9 cellular contexts compared by ENCODE assay signal in genomic region chr9:21070171-21070571, GRCh38. TPM values are rescaled to one million over a fixed set of nuclear protein-coding genes. Genes with fewer than 3 reads are reported as not detected.
DNase-seq lines count a peak whose midpoint lies in the region; ATAC-seq and TF ChIP-seq lines count a peak whose summit lies in the region.
"Had no signal": no experiment of that assay in that cellular context is flagged by ENCODE, and none has a peak within 500 bp of the region (broad histone marks: within the 10 kb centered on the region; RNA-seq: fewer than 3 reads in every experiment).

No MANE protein-coding gene starts in this region.

- H3K27me3 Mint-ChIP-seq in Calu3 (ENCODE audit: unreplicated experiment) (no peaks in the 10 kb centered on the region), osteocyte (ENCODE audit: unreplicated experiment) (no peaks in the 10 kb centered on the region)
- peaks cover 2% of the 10 kb centered on the region for H3K27me3 Mint-ChIP-seq in activated CD8-positive, alpha-beta T cell treated with anti-CD3 and anti-CD28 coated beads for 36 hours

- no TSS peak for BruUV-seq in Calu3 (replicated peaks; lab: Mats Ljungman, UMichigan)
- no TSS peak for BruUV-seq in Panc1 (replicated peaks; lab: Mats Ljungman, UMichigan)

- H3K4me3 Mint-ChIP-seq in Calu3 (ENCODE audit: low read depth, unreplicated experiment) (no peak overlapping the region), osteocyte (ENCODE audit: unreplicated experiment) (peak overlapping the region; percentile 34)
- no peak overlapping the region for H3K4me3 Mint-ChIP-seq in activated CD8-positive, alpha-beta T cell treated with anti-CD3 and anti-CD28 coated beads for 36 hours

- no peaks in the 10 kb centered on the region for H3K36me3 Mint-ChIP-seq in Calu3 (ENCODE audit: insufficient read depth, unreplicated experiment)
- peaks cover 1% of the 10 kb centered on the region for H3K36me3 Mint-ChIP-seq in osteocyte (ENCODE audit: unreplicated experiment)
- H3K36me3 Mint-ChIP-seq in activated CD8-positive, alpha-beta T cell treated with anti-CD3 and anti-CD28 coated beads for 36 hours (ENCODE audit: low read depth): no peaks in the 10 kb centered on the region

- no peaks in the 10 kb centered on the region for H3K36me3 ChIP-seq in Panc1 (ENCODE audit: control insufficient read depth, insufficient read depth, low read length)

- H3K4me1 ChIP-seq in Panc1 (ENCODE audit: control insufficient read depth, insufficient read depth, low read length): no peaks in the 10 kb centered on the region

- H3K4me3 ChIP-seq in Panc1 (ENCODE audit: low read depth in 2 of 2, low read length in 2 of 2) (no peak overlapping the region), fibroblast of the aortic adventitia (ENCODE audit: low read depth, low read length) (peak overlapping the region; percentile 9)

- H3K9me3 ChIP-seq in Panc1 (ENCODE audit: control insufficient read depth, insufficient read depth, low read depth, low read length): no peaks in the 10 kb centered on the region

- in situ Hi-C loops in Panc1 (cut with HindIII; ENCODE audit: low pct_unique_long_range_greater_than_20kb, low sequenced_read_pairs): no loop called here

- TF ChIP-seq CTCF in Calu3 (IDR thresholded peaks at IDR 0.05; ENCODE audit: unreplicated experiment) (no peak), Panc1 (IDR thresholded peaks at IDR 0.05) (no peak), fibroblast of the aortic adventitia (IDR thresholded peaks at IDR 0.05; ENCODE audit: insufficient read depth, low read length) (peak; percentile 52), osteocyte (IDR thresholded peaks at IDR 0.05) (peak; percentile 44)
- TF ChIP-seq CTCF in activated CD8-positive, alpha-beta T cell treated with anti-CD3 and anti-CD28 coated beads for 36 hours (IDR thresholded peaks at IDR 0.05): no peak

- CTCF ChIA-PET in Calu3 (lab: Charles Lee) (interaction anchor here (0.6 to 1.5 kb wide), 2 partner anchors 9 to 473 kb away, joined by 3 to 6 read pairs; no protein-coding TSS in a partner anchor), Panc1 (lab: Charles Lee) (no interaction called here)
- CTCF ChIA-PET in activated CD8-positive, alpha-beta T cell treated with anti-CD3 and anti-CD28 coated beads for 36 hours (lab: Charles Lee): interaction anchor here (0.6 kb wide), 1 partner anchor 11 kb away, joined by 3 read pairs; no protein-coding TSS in a partner anchor

- no peaks in the 10 kb centered on the region for H3K27me3 ChIP-seq in Panc1 (ENCODE audit: control insufficient read depth, insufficient read depth, low read length)

- H3K27ac ChIP-seq in Panc1 (ENCODE audit: low read length): no peak overlapping the region

- H3K9me3 Mint-ChIP-seq in Calu3 (ENCODE audit: low read depth, unreplicated experiment): no peaks in the 10 kb centered on the region
- H3K9me3 Mint-ChIP-seq in osteocyte (ENCODE audit: unreplicated experiment): no peaks in the 10 kb centered on the region
- H3K9me3 Mint-ChIP-seq in activated CD8-positive, alpha-beta T cell treated with anti-CD3 and anti-CD28 coated beads for 36 hours: no peaks in the 10 kb centered on the region

- H3K27ac Mint-ChIP-seq in Calu3 (ENCODE audit: unreplicated experiment) (no peak overlapping the region), osteocyte (ENCODE audit: unreplicated experiment) (peak overlapping the region; percentile 83)
- H3K27ac Mint-ChIP-seq in activated CD8-positive, alpha-beta T cell treated with anti-CD3 and anti-CD28 coated beads for 36 hours: no peak overlapping the region

- intact Hi-C loops in Calu3 (cut with micrococcal nuclease; ENCODE audit: unreplicated experiment) (loop anchor here (10.0 kb wide), 1 partner anchor 45 kb away; no protein-coding TSS in a partner anchor), Panc1 (cut with micrococcal nuclease; ENCODE audit: unreplicated experiment) (no loop called here)
- intact Hi-C loops in activated CD8-positive, alpha-beta T cell treated with anti-CD3 and anti-CD28 coated beads for 36 hours (cut with micrococcal nuclease): no loop called here

- POLR2A ChIA-PET in Panc1 (lab: Charles Lee): no interaction called here
- POLR2A ChIA-PET in activated CD8-positive, alpha-beta T cell treated with anti-CD3 and anti-CD28 coated beads for 36 hours (lab: Charles Lee): no interaction called here

- H3K4me1 Mint-ChIP-seq in Calu3 (ENCODE audit: low read depth, unreplicated experiment) (no peaks in the 10 kb centered on the region), osteocyte (ENCODE audit: unreplicated experiment) (peaks cover 25% of the 10 kb centered on the region)
- H3K4me1 Mint-ChIP-seq in activated CD8-positive, alpha-beta T cell treated with anti-CD3 and anti-CD28 coated beads for 36 hours (ENCODE audit: low read depth): no peaks in the 10 kb centered on the region

- peak; percentile 6 for DNase-seq in Calu3
- peak; percentile 0 for DNase-seq in Panc1 (ENCODE audit: low read depth, low spot score)
- peak; percentile 99 for DNase-seq in fibroblast of the aortic adventitia (ENCODE audit: low read depth)
- no peak for DNase-seq in osteocyte (ENCODE audit: extremely low spot score, unreplicated experiment)
- DNase-seq in GM19238 (ENCODE audit: insufficient read length, low spot score): no peak
- no peak for DNase-seq in activated CD8-positive, alpha-beta T cell treated with anti-CD3 and anti-CD28 coated beads for 36 hours
- DNase-seq: stimulated activated CD4-positive, alpha-beta T cell treated with anti-CD3 and anti-CD28 coated beads, Interleukin-4, amount 100 ng/mL, for 24 hours had no signal

- ATAC-seq in Panc1: 0 out of 2 replicates have a peak, but pooled peaks have one; percentile 63
- no peak for ATAC-seq in GM19452 (IDR thresholded peaks at IDR 0.05; ENCODE audit: unreplicated experiment)
- ATAC-seq in activated CD8-positive, alpha-beta T cell treated with anti-CD3 and anti-CD28 coated beads for 36 hours: no peak
- no peak for ATAC-seq in GM21737 (IDR thresholded peaks at IDR 0.05; ENCODE audit: unreplicated experiment)

RNA-seq across cellular contexts. Expression of gene IFNB1, which starts 7.6 kb away (rescaled TPM):
- total RNA-seq in Calu3 (2022) (0.42 and 0.61 TPM in 2 replicates), Panc1 (2021; ENCODE audit: unreplicated experiment) (not detected), fibroblast of the aortic adventitia (ENCODE audit: low replicate concordance) (not detected in 2 replicates), osteocyte (not detected in 2 replicates)
- polyA plus RNA-seq in Panc1 (2012; ENCODE audit: insufficient read length): not detected
- 1 to 10 TPM in 1 of 2 experiments, under 1 TPM in 1; 0.87 to 1.1 TPM for total RNA-seq in activated CD8-positive, alpha-beta T cell treated with anti-CD3 and anti-CD28 coated beads for 36 hours

RNA-seq across cellular contexts. Expression of gene HACD4, which starts 38.7 kb away (rescaled TPM):
- 0.07 and 0.10 TPM in 2 replicates for total RNA-seq in Calu3 (2022)
- 0.13 TPM for total RNA-seq in Panc1 (2021; ENCODE audit: unreplicated experiment)
- 0.04 TPM for polyA plus RNA-seq in Panc1 (2012; ENCODE audit: insufficient read length)
- 0.82 and 4.8 TPM in 2 replicates for total RNA-seq in fibroblast of the aortic adventitia (ENCODE audit: low replicate concordance)
- total RNA-seq in osteocyte: 2.4 TPM in 2 replicates
- 1 to 10 TPM; 4.0 to 4.1 TPM for total RNA-seq in activated CD8-positive, alpha-beta T cell treated with anti-CD3 and anti-CD28 coated beads for 36 hours

Comparison
In these comparisons a context has a peak if more than half of its experiments do, and no peak if none do; other contexts are left out.
1. DNase-seq: peak in Calu3 (single experiment), Panc1 (single experiment) and fibroblast of the aortic adventitia (single experiment); none in osteocyte (single experiment), GM19238 (single experiment) and activated CD8-positive, alpha-beta T cell treated with anti-CD3 and anti-CD28 coated beads for 36 hours (single experiment).
2. CTCF ChIP-seq: peak in fibroblast of the aortic adventitia (single experiment) and osteocyte (single experiment); none in Calu3 (single experiment), Panc1 (single experiment) and activated CD8-positive, alpha-beta T cell treated with anti-CD3 and anti-CD28 coated beads for 36 hours (single experiment).